Comparison of ENCODE assay signal across 1 cellular context in genomic region chr9:122948313-122948712, GRCh38.
TF ChIP-seq lines count a peak whose summit lies in the region.

No MANE protein-coding gene starts in this region.

TF ChIP-seq in SK-N-SH, 30 proteins besides CTCF, POLR2A, EP300 and RAD21 (continued from another document):
- no peak for TF ChIP-seq PBX3 (IDR thresholded peaks at IDR 0.05)
- no peak for TF ChIP-seq FOSL2 (IDR thresholded peaks at IDR 0.05; ENCODE audit: borderline replicate concordance, low read depth)
- no peak for TF ChIP-seq MEF2A (IDR thresholded peaks at IDR 0.05; ENCODE audit: borderline replicate concordance, low read depth)
- TF ChIP-seq ELF1 (IDR thresholded peaks at IDR 0.05), result no peak
